27 cellular contexts compared by ENCODE assay signal in the genomic region with DNA sequence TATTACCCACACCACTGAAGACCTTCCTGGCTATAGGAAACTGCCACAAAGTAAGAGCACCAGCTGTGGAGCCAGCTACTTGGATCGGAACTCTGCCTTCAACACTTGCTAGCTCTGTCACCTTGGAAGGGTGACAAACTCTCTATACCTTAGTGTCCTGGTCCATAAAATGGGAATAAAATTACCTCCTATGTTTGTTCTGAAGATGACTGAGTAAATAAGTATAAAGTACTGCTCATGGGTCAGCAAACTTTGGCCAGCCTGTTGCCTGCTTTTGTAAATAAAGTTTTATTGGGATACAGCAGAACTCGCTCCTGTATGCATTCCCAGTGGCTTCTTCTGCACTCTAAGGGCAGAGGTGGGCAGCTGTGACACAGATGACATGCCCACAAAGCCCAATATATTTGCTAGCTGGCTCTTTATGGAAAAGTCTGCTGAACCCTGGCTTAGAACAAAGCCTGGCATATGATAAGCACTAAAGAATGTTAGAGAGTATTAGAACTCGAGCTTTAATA.
"Had no signal": no experiment of that assay in that cellular context is flagged by ENCODE, and none has a peak within 500 bp of the region (broad histone marks: within the 10 kb centered on the region; RNA-seq: fewer than 3 reads in every experiment).

No MANE protein-coding gene starts in this region.

- H3K36me3 ChIP-seq: stomach, suprapubic skin, thoracic aorta, thyroid gland, tibial artery, tibial nerve, transverse colon, upper lobe of left lung, upper lobe of right lung, uterus, vagina had no signal

- H3K4me1 ChIP-seq: stomach, suprapubic skin, testis, thyroid gland, tibial artery, tibial nerve, upper lobe of left lung, upper lobe of right lung, uterus, vagina had no signal

- H3K27ac ChIP-seq: stomach, suprapubic skin, testis, thoracic aorta, thyroid gland, tibial artery, tibial nerve, transverse colon, upper lobe of left lung, upper lobe of right lung, uterus, vagina had no signal

- DNase-seq: stimulated activated CD4-positive, alpha-beta T cell treated with anti-CD3 and anti-CD28 coated beads, Interleukin-2, amount 100 ng/mL, for 48 hours; stimulated activated CD4-positive, alpha-beta T cell treated with anti-CD3 and anti-CD28 coated beads, Interleukin-4, amount 100 ng/mL, for 1 hour; stimulated activated CD4-positive, alpha-beta T cell treated with anti-CD3 and anti-CD28 coated beads, Interleukin-4, amount 100 ng/mL, for 24 hours; stimulated activated CD4-positive, alpha-beta T cell treated with anti-CD3 and anti-CD28 coated beads, Interleukin-4, amount 100 ng/mL, for 4 hours; stimulated activated CD8-positive, alpha-beta memory T cell treated with anti-CD3 and anti-CD28 coated beads, Interleukin-4, amount 100 ng/mL, for 48 hours; stimulated activated naive B cell treated with anti-CD40 and anti-IgM and Interleukin-4, amounts not matched to agents 10 μg/mL and 1 μg/mL and 100 μg/mL, for 72 hours; stimulated activated naive CD4-positive, alpha-beta T cell; stimulated activated naive CD4-positive, alpha-beta T cell treated with Interleukin-2 at 50 U/mL for 16 hours; stimulated activated naive CD8-positive, alpha-beta T cell treated with anti-CD3 and anti-CD28 coated beads, Interleukin-15, amount 100 ng/mL, for 72 hours; stimulated activated naive CD8-positive, alpha-beta T cell treated with anti-CD3 and anti-CD28 coated beads, Interleukin-15, Interleukin-2, amounts not matched to agents 100 U/mL and 50 U/mL, for 24 hours; stomach; substantia nigra; testis; thyroid gland; tibial artery; transverse colon; trophoblast cell; upper lobe of left lung; upper lobe of right lung; uterus had no signal

- H3K9me3 ChIP-seq: testis, thoracic aorta, thyroid gland, tibial artery, transverse colon, upper lobe of left lung, upper lobe of right lung, uterus, vagina had no signal

- ATAC-seq: stimulated activated effector memory CD8-positive, alpha-beta T cell treated with anti-CD3 and anti-CD28 coated beads, Interleukin-12 subunit alpha, Interleukin-12 subunit beta, amount 100 ng/mL, for 72 hours; stimulated activated memory B cell treated with anti-CD40 and anti-IgM and Interleukin-4, amounts not matched to agents 10 μg/mL and 1 μg/mL and 100 μg/mL, for 72 hours; stimulated activated naive B cell treated with anti-CD40 and anti-IgM and Interleukin-4, amounts not matched to agents 10 μg/mL and 1 μg/mL and 100 μg/mL, for 72 hours; stimulated activated naive CD8-positive, alpha-beta T cell treated with anti-CD3 and anti-CD28 coated beads, Interleukin-15, amount 100 ng/mL, for 72 hours; stimulated activated naive CD8-positive, alpha-beta T cell treated with anti-CD3 and anti-CD28 coated beads, Interleukin-15, Interleukin-2, amounts not matched to agents 100 U/mL and 50 U/mL, for 24 hours; upper lobe of right lung had no signal

- H3K4me3 ChIP-seq: stomach, suprapubic skin, testis, thoracic aorta, thyroid gland, tibial artery, tibial nerve, transverse colon, upper lobe of left lung, upper lobe of right lung, uterus, vagina had no signal

- H3K27me3 ChIP-seq: stomach, suprapubic skin, testis, thyroid gland, tibial artery, tibial nerve, transverse colon, upper lobe of left lung, upper lobe of right lung, uterus, vagina had no signal

- FAIRE-seq: urothelium cell line had no signal
